17 cellular contexts compared by ENCODE assay signal in the genomic region with DNA sequence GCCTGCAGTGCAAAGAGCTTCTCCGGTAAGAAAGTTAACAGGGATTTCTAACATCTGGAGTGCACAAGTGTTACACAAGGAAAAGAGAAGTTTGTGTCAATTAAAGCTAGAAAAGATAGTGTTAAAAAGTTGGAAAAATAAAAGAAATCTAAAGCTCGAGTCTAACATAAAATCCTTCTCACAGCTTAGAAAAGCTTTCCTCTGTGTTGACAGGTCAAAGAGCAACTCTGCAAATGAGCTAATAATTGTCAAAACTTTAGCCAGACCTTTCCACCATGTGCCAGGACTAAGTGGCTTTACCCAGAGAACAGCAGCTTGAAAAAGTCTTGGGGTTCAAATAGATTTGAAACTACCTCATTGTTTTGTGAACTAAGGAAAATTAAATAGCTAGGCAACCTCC. TPM values are rescaled to one million over a fixed set of nuclear protein-coding genes. Genes with fewer than 3 reads are reported as not detected.
DNase-seq lines count a peak whose midpoint lies in the region; ATAC-seq and TF ChIP-seq lines count a peak whose summit lies in the region.
"Had no signal": no experiment of that assay in that cellular context is flagged by ENCODE, and none has a peak within 500 bp of the region (broad histone marks: within the 10 kb centered on the region; RNA-seq: fewer than 3 reads in every experiment).

No MANE protein-coding gene starts in this region.

- no peak overlapping the region for H3K4me3 ChIP-seq in body of pancreas
- no peak overlapping the region for H3K4me3 ChIP-seq in stomach

- no peaks in the 10 kb centered on the region for H3K9me3 Mint-ChIP-seq in stimulated activated memory B cell treated with anti-CD40 and anti-IgM and Interleukin-4, amounts not matched to agents 10 μg/mL and 1 μg/mL and 100 μg/mL, for 72 hours

- H3K4me3 Mint-ChIP-seq in stimulated activated memory B cell treated with anti-CD40 and anti-IgM and Interleukin-4, amounts not matched to agents 10 μg/mL and 1 μg/mL and 100 μg/mL, for 72 hours: no peak overlapping the region
- H3K4me3 Mint-ChIP-seq: CD4-positive, CD25-positive, alpha-beta regulatory T cell had no signal

- H3K27me3 ChIP-seq in body of pancreas: no peaks in the 10 kb centered on the region
- H3K27me3 ChIP-seq in stomach: no peaks in the 10 kb centered on the region

- H3K36me3 Mint-ChIP-seq in stimulated activated memory B cell treated with anti-CD40 and anti-IgM and Interleukin-4, amounts not matched to agents 10 μg/mL and 1 μg/mL and 100 μg/mL, for 72 hours: no peaks in the 10 kb centered on the region
- H3K36me3 Mint-ChIP-seq: CD4-positive, CD25-positive, alpha-beta regulatory T cell had no signal

- no peak overlapping the region for H3K27ac Mint-ChIP-seq in stimulated activated memory B cell treated with anti-CD40 and anti-IgM and Interleukin-4, amounts not matched to agents 10 μg/mL and 1 μg/mL and 100 μg/mL, for 72 hours
- H3K27ac Mint-ChIP-seq: CD4-positive, CD25-positive, alpha-beta regulatory T cell had no signal

- intact Hi-C loops in body of pancreas (cut with DNase I): no loop called here
- intact Hi-C loops in stomach (cut with DNase I; ENCODE audit: low total_unique reads): no loop called here

- H3K4me1 ChIP-seq in body of pancreas (peaks cover 80% of the 10 kb centered on the region), stomach (peaks cover 52 to 93% (median 74%) of the 10 kb centered on the region in 4 donors)

- H3K4me1 Mint-ChIP-seq in stimulated activated memory B cell treated with anti-CD40 and anti-IgM and Interleukin-4, amounts not matched to agents 10 μg/mL and 1 μg/mL and 100 μg/mL, for 72 hours: no peaks in the 10 kb centered on the region
- H3K4me1 Mint-ChIP-seq: CD4-positive, CD25-positive, alpha-beta regulatory T cell had no signal

- TF ChIP-seq EP300 in stomach (IDR thresholded peaks at IDR 0.05): no peak

- peak overlapping the region in 3 of 4 donors; percentile 48 to 71 (median 54) for H3K27ac ChIP-seq in body of pancreas
- H3K27ac ChIP-seq in stomach: peak overlapping the region in 3 of 5 donors; percentile 14 to 51 (median 36)

- TF ChIP-seq POLR2A in body of pancreas (IDR thresholded peaks at IDR 0.05) (no peak), stomach (IDR thresholded peaks at IDR 0.05) (no peak)

- TF ChIP-seq CTCF in body of pancreas (IDR thresholded peaks at IDR 0.05) (no peak), stomach (IDR thresholded peaks at IDR 0.05) (no peak)

- ATAC-seq in GM19324 (IDR thresholded peaks at IDR 0.05; ENCODE audit: low FRiP score, unreplicated experiment): peak; percentile 46
- ATAC-seq in body of pancreas: peak; percentile 68
- peak; percentile 76 for ATAC-seq in left lobe of liver
- no peak for ATAC-seq in GM21515 (IDR thresholded peaks at IDR 0.05; ENCODE audit: unreplicated experiment)
- no peak for ATAC-seq in stimulated activated memory B cell treated with anti-CD40 and anti-IgM and Interleukin-4, amounts not matched to agents 10 μg/mL and 1 μg/mL and 100 μg/mL, for 72 hours

- H3K27me3 Mint-ChIP-seq in stimulated activated memory B cell treated with anti-CD40 and anti-IgM and Interleukin-4, amounts not matched to agents 10 μg/mL and 1 μg/mL and 100 μg/mL, for 72 hours: no peaks in the 10 kb centered on the region

- no peak for DNase-seq in body of pancreas
- DNase-seq in left lobe of liver (ENCODE audit: low spot score): no peak
- DNase-seq in stomach: no peak
- no peak for DNase-seq in NCI-H2107 (lab: John Stamatoyannopoulos, UW)
- DNase-seq in NCI-H187 (lab: John Stamatoyannopoulos, UW): no peak
- DNase-seq: AML-193; CD4-positive, CD25-positive, alpha-beta regulatory T cell; DND-41; GDM1; MM.1S; NCI-H1105; NCI-H187 treated with DMSO at 0.1 percent for 48 hours; NCI-H2171 treated with DMSO at 0.1 percent for 48 hours; SIG-M5 had no signal

- WGBS in body of pancreas, 2 donors: 11 to 22% methylated on average over 2 of the region's 2 CpGs
- WGBS in stomach, 5 donors: 17 to 45% (median 33%) methylated on average over 2 of the region's 2 CpGs

- H3K9me3 ChIP-seq in body of pancreas (no peaks in the 10 kb centered on the region), stomach (no peaks in the 10 kb centered on the region)

- H3K36me3 ChIP-seq in body of pancreas (replicated peaks in 1 of 2; ENCODE audit: insufficient read depth in 1 of 2, low read depth in 2 of 2) (no peaks in the 10 kb centered on the region), stomach (no peaks in the 10 kb centered on the region)

RNA-seq across cellular contexts. Expression of gene PTPRK, which starts 14.8 kb away (rescaled TPM):
- total RNA-seq in body of pancreas (100 to 1,000 TPM in 1 of 2 donors, 10 to 100 TPM in 1; 60.6 to 121 TPM), left lobe of liver (38.2 TPM), stomach (100 to 1,000 TPM in 4 of 5 donors, 10 to 100 TPM in 1; 73.2 to 644 (median 172) TPM)
- polyA plus RNA-seq in stomach: 10 to 100 TPM in 2 of 3 donors, 1 to 10 TPM in 1; 7.0 to 12.1 (median 10.2) TPM

Comparison
In these comparisons a context has a peak if more than half of its experiments do, and no peak if none do; other contexts are left out.
1. ATAC-seq: peak in GM19324 (single experiment), body of pancreas (single experiment) and left lobe of liver (single experiment); none in GM21515 (single experiment) and stimulated activated memory B cell treated with anti-CD40 and anti-IgM and Interleukin-4, amounts not matched to agents 10 μg/mL and 1 μg/mL and 100 μg/mL, for 72 hours (single experiment).